ENCODE assay signal across 16 cellular contexts in genomic region chr21:32572574-32573420, GRCh38. TPM values are rescaled to one million over a fixed set of nuclear protein-coding genes. Genes with fewer than 3 reads are reported as not detected.
DNase-seq lines count a peak whose midpoint lies in the region; ATAC-seq and TF ChIP-seq lines count a peak whose summit lies in the region.
"Had no signal": no experiment of that assay in that cellular context is flagged by ENCODE, and none has a peak within 500 bp of the region (broad histone marks: within the 10 kb centered on the region; RNA-seq: fewer than 3 reads in every experiment).

No MANE protein-coding gene starts in this region.

- POLR2A ChIA-PET in MCF 10A (lab: Yijun Ruan, JAX) = no interaction called here

- peak overlapping the region; percentile 34 for H4K8ac ChIP-seq in trophoblast cell (ENCODE audit: low read depth, low read length)

- no peak overlapping the region for H2BK12ac ChIP-seq in trophoblast cell (ENCODE audit: low read length)

- peak overlapping the region; percentile 12 for H3K27ac ChIP-seq in trophoblast cell (ENCODE audit: low read depth, low read length)
- H3K27ac ChIP-seq: gastrocnemius medialis had no signal

- H2AFZ ChIP-seq in trophoblast cell (ENCODE audit: insufficient read depth, low read length, poor library complexity) = no peak overlapping the region

- intact Hi-C loops in MCF 10A (cut with micrococcal nuclease) (no loop called here), left cardiac atrium (cut with DNase I) (no loop called here)

- no peak overlapping the region for H3K14ac ChIP-seq in trophoblast cell (ENCODE audit: low read length)

- H3K4me2 ChIP-seq in trophoblast cell (ENCODE audit: low read length) = peak overlapping the region; percentile 34

- no peak overlapping the region for H4K91ac ChIP-seq in trophoblast cell (ENCODE audit: low read depth, low read length)

- no peak overlapping the region for H3K27ac Mint-ChIP-seq in MCF 10A (ENCODE audit: low read depth, unreplicated experiment)
- H3K27ac Mint-ChIP-seq in immature natural killer cell = no peak overlapping the region
- no peak overlapping the region for H3K27ac Mint-ChIP-seq in osteocyte (ENCODE audit: unreplicated experiment)
- H3K27ac Mint-ChIP-seq: activated T-helper 17 cell treated with anti-CD3 and anti-CD28 coated beads, Interleukin-2, amount 50 U/mL, for 72 hours; stimulated activated naive CD8-positive, alpha-beta T cell treated with anti-CD3 and anti-CD28 coated beads, Interleukin-15, Interleukin-2, amounts not matched to agents 100 ng/mL and 50 ng/mL, for 24 hours had no signal

- WGBS in trophoblast cell (ENCODE audit: extremely low coverage, insufficient coverage, insufficient read length) = no CpG with 5 or more reads among the region's 25 CpGs

- no peak overlapping the region for H3K4me3 ChIP-seq in trophoblast cell (ENCODE audit: low read depth, low read length)
- H3K4me3 ChIP-seq: gastrocnemius medialis had no signal

- H2BK5ac ChIP-seq in trophoblast cell (ENCODE audit: low read depth, low read length, poor library complexity) = no peak overlapping the region

- no peak for ATAC-seq in left cardiac atrium
- ATAC-seq: activated T-helper 17 cell treated with anti-CD3 and anti-CD28 coated beads, Interleukin-2, amount 50 U/mL, for 72 hours; gastrocnemius medialis; Panc1 had no signal

- H3K4me1 Mint-ChIP-seq in MCF 10A (ENCODE audit: insufficient read depth, unreplicated experiment) = peaks cover 20% of the 10 kb centered on the region
- H3K4me1 Mint-ChIP-seq in immature natural killer cell = peaks cover 20 to 25% of the 10 kb centered on the region in 2 donors
- peaks cover 13% of the 10 kb centered on the region for H3K4me1 Mint-ChIP-seq in osteocyte (ENCODE audit: unreplicated experiment)

- H3K23ac ChIP-seq in trophoblast cell (ENCODE audit: low read length) = no peak overlapping the region

- H3K18ac ChIP-seq in trophoblast cell (ENCODE audit: low read length) = no peak overlapping the region

- H3K36me3 Mint-ChIP-seq in MCF 10A (ENCODE audit: insufficient read depth, unreplicated experiment) (no peaks in the 10 kb centered on the region), immature natural killer cell (peaks cover 0 to 5% (median 0%) of the 10 kb centered on the region in 3 donors), osteocyte (ENCODE audit: unreplicated experiment) (no peaks in the 10 kb centered on the region)

- no peaks in the 10 kb centered on the region for H3K9me3 ChIP-seq in trophoblast cell (ENCODE audit: insufficient read depth, low read depth, low read length)
- H3K9me3 ChIP-seq: gastrocnemius medialis had no signal

- no peak overlapping the region for H4K12ac ChIP-seq in trophoblast cell (ENCODE audit: low read depth, low read length)

- no peak overlapping the region for H2BK120ac ChIP-seq in trophoblast cell (ENCODE audit: insufficient read depth, low read length, poor library complexity)

- no peaks in the 10 kb centered on the region for H3K36me3 ChIP-seq in trophoblast cell (ENCODE audit: control insufficient read depth in 1 of 2, insufficient read depth in 2 of 2, low read length in 2 of 2)
- H3K36me3 ChIP-seq: gastrocnemius medialis had no signal

- H3K4me1 ChIP-seq in trophoblast cell (ENCODE audit: control insufficient read depth in 1 of 2, insufficient read depth in 2 of 2, low read length in 2 of 2) = peaks cover 7 to 10% of the 10 kb centered on the region in 2 experiments

- H3K79me2 ChIP-seq in trophoblast cell (ENCODE audit: control insufficient read depth, insufficient read depth, low read length, poor library complexity) = no peaks in the 10 kb centered on the region

- no peak overlapping the region for H3K9ac ChIP-seq in trophoblast cell (ENCODE audit: low read length)

- H3K4ac ChIP-seq in trophoblast cell (ENCODE audit: low read depth, low read length) = no peak overlapping the region

- no TSS peak for BruUV-seq in MCF 10A (replicated peaks; lab: Mats Ljungman, UMichigan)

- TF ChIP-seq CTCF in MCF 10A (IDR thresholded peaks at IDR 0.05; ENCODE audit: unreplicated experiment) (no peak), osteocyte (IDR thresholded peaks at IDR 0.05) (no peak)

- peak; percentile 37 for DNase-seq in ELF-1 (ENCODE audit: low read depth, low spot score)
- peak; percentile 80 for DNase-seq in NCI-H2171 (lab: John Stamatoyannopoulos, UW)
- DNase-seq in MCF 10A (ENCODE audit: unreplicated experiment) = peak; percentile 51
- peak; percentile 81 to 86 for DNase-seq in trophoblast cell
- DNase-seq in immature natural killer cell = no peak
- no peak for DNase-seq in left cardiac atrium
- DNase-seq in osteocyte (ENCODE audit: extremely low spot score, unreplicated experiment) = no peak
- DNase-seq: activated CD4-positive, alpha-beta T cell treated with anti-CD3 and anti-CD28 coated beads for 48 hours; CD4-positive, alpha-beta memory T cell; effector CD4-positive, alpha-beta T cell; gastrocnemius medialis; NCI-H1694; T-helper 2 cell had no signal

- H3K27me3 Mint-ChIP-seq in MCF 10A (ENCODE audit: insufficient read depth, unreplicated experiment) (peaks cover 9% of the 10 kb centered on the region), immature natural killer cell (ENCODE audit: low read depth in 3 of 3) (peaks cover 0 to 3% (median 0%) of the 10 kb centered on the region in 3 donors), osteocyte (ENCODE audit: unreplicated experiment) (peaks cover 24% of the 10 kb centered on the region)
- H3K27me3 Mint-ChIP-seq: activated T-helper 17 cell treated with anti-CD3 and anti-CD28 coated beads, Interleukin-2, amount 50 U/mL, for 72 hours; CD4-positive, alpha-beta memory T cell; stimulated activated naive CD8-positive, alpha-beta T cell treated with anti-CD3 and anti-CD28 coated beads, Interleukin-15, Interleukin-2, amounts not matched to agents 100 ng/mL and 50 ng/mL, for 24 hours had no signal

- peaks cover 2% of the 10 kb centered on the region for H3K79me1 ChIP-seq in trophoblast cell (ENCODE audit: low read length)

- no peak overlapping the region for H2AK5ac ChIP-seq in trophoblast cell (ENCODE audit: low read length)

- no peaks in the 10 kb centered on the region for H3K9me3 Mint-ChIP-seq in MCF 10A (ENCODE audit: unreplicated experiment)
- H3K9me3 Mint-ChIP-seq in immature natural killer cell = no peaks in the 10 kb centered on the region
- no peaks in the 10 kb centered on the region for H3K9me3 Mint-ChIP-seq in osteocyte (ENCODE audit: unreplicated experiment)
- H3K9me3 Mint-ChIP-seq: activated T-helper 17 cell treated with anti-CD3 and anti-CD28 coated beads, Interleukin-2, amount 50 U/mL, for 72 hours; CD4-positive, alpha-beta memory T cell; stimulated activated naive CD8-positive, alpha-beta T cell treated with anti-CD3 and anti-CD28 coated beads, Interleukin-15, Interleukin-2, amounts not matched to agents 100 ng/mL and 50 ng/mL, for 24 hours had no signal

- CTCF ChIA-PET in MCF 10A (lab: Yijun Ruan, JAX) = interaction anchor here (1.1 kb wide), 2 partner anchors 28 to 167 kb away, joined by 5 read pairs; no protein-coding TSS in a partner anchor

- no peak overlapping the region for H3K4me3 Mint-ChIP-seq in MCF 10A (ENCODE audit: unreplicated experiment)
- no peak overlapping the region for H3K4me3 Mint-ChIP-seq in immature natural killer cell
- H3K4me3 Mint-ChIP-seq in osteocyte (ENCODE audit: unreplicated experiment) = no peak overlapping the region
- H3K4me3 Mint-ChIP-seq: activated T-helper 17 cell treated with anti-CD3 and anti-CD28 coated beads, Interleukin-2, amount 50 U/mL, for 72 hours; CD4-positive, alpha-beta memory T cell; stimulated activated naive CD8-positive, alpha-beta T cell treated with anti-CD3 and anti-CD28 coated beads, Interleukin-15, Interleukin-2, amounts not matched to agents 100 ng/mL and 50 ng/mL, for 24 hours had no signal

- H3K27me3 ChIP-seq in trophoblast cell (ENCODE audit: insufficient read depth, low read length) = no peaks in the 10 kb centered on the region
- H3K27me3 ChIP-seq: gastrocnemius medialis had no signal

RNA-seq across cellular contexts. Expression of gene TCP10L, which starts 12.5 kb away (rescaled TPM):
- total RNA-seq in MCF 10A (2022) = not detected in 2 replicates
- 1.0 and 1.3 TPM in 2 replicates for polyA plus RNA-seq in trophoblast cell (2013)
- under 1 TPM in 2 of 3 donors, not detected in 1; 0.31 to 0.75 TPM for polyA plus RNA-seq in immature natural killer cell
- total RNA-seq in left cardiac atrium = 1 to 10 TPM; 1.9 to 2.6 TPM
- 0.21 and 1.3 TPM in 2 replicates for total RNA-seq in osteocyte

RNA-seq across cellular contexts. Expression of gene CFAP298, which starts 39.4 kb away (rescaled TPM):
- total RNA-seq in MCF 10A (2022) (52.7 and 54.2 TPM in 2 replicates), left cardiac atrium (10 to 100 TPM; 18.5 to 24.0 TPM), osteocyte (31.9 and 35.6 TPM in 2 replicates)
- 51.7 and 52.4 TPM in 2 replicates for polyA plus RNA-seq in trophoblast cell (2013)
- polyA plus RNA-seq in immature natural killer cell = 10 to 100 TPM; 40.2 to 56.2 (median 46.8) TPM

Comparison
In these comparisons a context has a peak if more than half of its experiments do, and no peak if none do; other contexts are left out.
1. DNase-seq: peak in ELF-1 (single experiment), NCI-H2171 (single experiment), MCF 10A (single experiment) and trophoblast cell (2 of 2); none in immature natural killer cell (0 of 3), left cardiac atrium (single experiment) and osteocyte (single experiment).